ENCODE assay signal across 1 cellular context in the genomic region with DNA sequence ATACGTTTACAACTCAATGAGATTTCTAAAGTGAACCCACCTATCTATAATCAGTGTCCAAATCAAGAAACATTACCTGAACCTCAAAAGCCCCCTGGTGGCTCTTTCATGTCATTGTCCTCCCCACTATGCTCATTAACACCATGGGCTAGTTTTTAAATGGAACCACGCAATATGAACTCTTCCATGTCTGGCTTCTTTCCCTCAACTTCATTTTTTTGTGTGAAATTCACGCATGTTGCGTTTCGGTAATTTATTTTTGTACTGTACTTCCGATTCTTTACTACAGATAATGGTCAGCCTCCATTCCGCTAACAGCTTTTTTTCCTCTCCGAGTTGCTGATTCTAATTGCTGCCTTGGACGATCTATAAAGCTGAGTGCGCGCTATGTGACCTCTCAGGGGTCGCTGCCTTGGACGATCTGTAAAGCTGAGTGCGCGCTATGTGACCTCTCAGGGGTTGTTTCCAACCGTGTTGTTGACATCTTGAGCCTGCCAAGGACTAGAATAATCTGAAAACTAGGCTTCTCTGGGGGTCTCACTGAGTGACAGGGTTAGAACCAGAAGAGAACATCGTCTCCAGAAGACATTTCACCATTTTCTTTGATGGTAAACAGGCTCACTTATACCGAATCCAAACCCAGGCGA.
TF ChIP-seq lines count a peak whose summit lies in the region.

No MANE protein-coding gene starts in this region.

TF ChIP-seq in K562, 482 proteins besides CTCF, POLR2A, EP300 and RAD21 (continued from another document and continues in another):
- TF ChIP-seq, protein P1, sequence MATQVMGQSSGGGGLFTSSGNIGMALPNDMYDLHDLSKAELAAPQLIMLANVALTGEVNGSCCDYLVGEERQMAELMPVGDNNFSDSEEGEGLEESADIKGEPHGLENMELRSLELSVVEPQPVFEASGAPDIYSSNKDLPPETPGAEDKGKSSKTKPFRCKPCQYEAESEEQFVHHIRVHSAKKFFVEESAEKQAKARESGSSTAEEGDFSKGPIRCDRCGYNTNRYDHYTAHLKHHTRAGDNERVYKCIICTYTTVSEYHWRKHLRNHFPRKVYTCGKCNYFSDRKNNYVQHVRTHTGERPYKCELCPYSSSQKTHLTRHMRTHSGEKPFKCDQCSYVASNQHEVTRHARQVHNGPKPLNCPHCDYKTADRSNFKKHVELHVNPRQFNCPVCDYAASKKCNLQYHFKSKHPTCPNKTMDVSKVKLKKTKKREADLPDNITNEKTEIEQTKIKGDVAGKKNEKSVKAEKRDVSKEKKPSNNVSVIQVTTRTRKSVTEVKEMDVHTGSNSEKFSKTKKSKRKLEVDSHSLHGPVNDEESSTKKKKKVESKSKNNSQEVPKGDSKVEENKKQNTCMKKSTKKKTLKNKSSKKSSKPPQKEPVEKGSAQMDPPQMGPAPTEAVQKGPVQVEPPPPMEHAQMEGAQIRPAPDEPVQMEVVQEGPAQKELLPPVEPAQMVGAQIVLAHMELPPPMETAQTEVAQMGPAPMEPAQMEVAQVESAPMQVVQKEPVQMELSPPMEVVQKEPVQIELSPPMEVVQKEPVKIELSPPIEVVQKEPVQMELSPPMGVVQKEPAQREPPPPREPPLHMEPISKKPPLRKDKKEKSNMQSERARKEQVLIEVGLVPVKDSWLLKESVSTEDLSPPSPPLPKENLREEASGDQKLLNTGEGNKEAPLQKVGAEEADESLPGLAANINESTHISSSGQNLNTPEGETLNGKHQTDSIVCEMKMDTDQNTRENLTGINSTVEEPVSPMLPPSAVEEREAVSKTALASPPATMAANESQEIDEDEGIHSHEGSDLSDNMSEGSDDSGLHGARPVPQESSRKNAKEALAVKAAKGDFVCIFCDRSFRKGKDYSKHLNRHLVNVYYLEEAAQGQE (CRISPR knock-in tag; IDR thresholded peaks at IDR 0.05; ENCODE audit: low read depth), result no peak
- peak; percentile 11 for TF ChIP-seq SMAD1 (IDR thresholded peaks at IDR 0.05; ENCODE audit: low read depth, low read length, partially characterized antibody)
- TF ChIP-seq ZNF143 (CRISPR knock-in tag; IDR thresholded peaks at IDR 0.05), result 0 out of 2 replicates have a peak, but pooled peaks have one; percentile 40
- no peak for TF ChIP-seq NFXL1 (CRISPR knock-in tag; IDR thresholded peaks at IDR 0.05)
- TF ChIP-seq CBFA2T3 (IDR thresholded peaks at IDR 0.05), result no peak
- no peak for TF ChIP-seq RBM14 (IDR thresholded peaks at IDR 0.05; ENCODE audit: borderline replicate concordance, insufficient read depth, low read depth, low read length)
- TF ChIP-seq CHD1 (IDR thresholded peaks at IDR 0.05; ENCODE audit: low read length), result peak; percentile 52
- TF ChIP-seq GABPB2 (CRISPR knock-in tag; conservative IDR thresholded peaks at IDR 0.05), result no peak
- TF ChIP-seq, protein P2, sequence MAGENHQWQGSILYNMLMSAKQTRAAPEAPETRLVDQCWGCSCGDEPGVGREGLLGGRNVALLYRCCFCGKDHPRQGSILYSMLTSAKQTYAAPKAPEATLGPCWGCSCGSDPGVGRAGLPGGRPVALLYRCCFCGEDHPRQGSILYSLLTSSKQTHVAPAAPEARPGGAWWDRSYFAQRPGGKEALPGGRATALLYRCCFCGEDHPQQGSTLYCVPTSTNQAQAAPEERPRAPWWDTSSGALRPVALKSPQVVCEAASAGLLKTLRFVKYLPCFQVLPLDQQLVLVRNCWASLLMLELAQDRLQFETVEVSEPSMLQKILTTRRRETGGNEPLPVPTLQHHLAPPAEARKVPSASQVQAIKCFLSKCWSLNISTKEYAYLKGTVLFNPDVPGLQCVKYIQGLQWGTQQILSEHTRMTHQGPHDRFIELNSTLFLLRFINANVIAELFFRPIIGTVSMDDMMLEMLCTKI (IDR thresholded peaks at IDR 0.05; ENCODE audit: partially characterized antibody), result no peak
- TF ChIP-seq ERF (CRISPR knock-in tag; IDR thresholded peaks at IDR 0.05), result 0 out of 2 replicates have a peak, but pooled peaks have one; percentile 37
- TF ChIP-seq STAT5B (CRISPR knock-in tag; IDR thresholded peaks at IDR 0.05), result no peak
- TF ChIP-seq, protein P3, sequence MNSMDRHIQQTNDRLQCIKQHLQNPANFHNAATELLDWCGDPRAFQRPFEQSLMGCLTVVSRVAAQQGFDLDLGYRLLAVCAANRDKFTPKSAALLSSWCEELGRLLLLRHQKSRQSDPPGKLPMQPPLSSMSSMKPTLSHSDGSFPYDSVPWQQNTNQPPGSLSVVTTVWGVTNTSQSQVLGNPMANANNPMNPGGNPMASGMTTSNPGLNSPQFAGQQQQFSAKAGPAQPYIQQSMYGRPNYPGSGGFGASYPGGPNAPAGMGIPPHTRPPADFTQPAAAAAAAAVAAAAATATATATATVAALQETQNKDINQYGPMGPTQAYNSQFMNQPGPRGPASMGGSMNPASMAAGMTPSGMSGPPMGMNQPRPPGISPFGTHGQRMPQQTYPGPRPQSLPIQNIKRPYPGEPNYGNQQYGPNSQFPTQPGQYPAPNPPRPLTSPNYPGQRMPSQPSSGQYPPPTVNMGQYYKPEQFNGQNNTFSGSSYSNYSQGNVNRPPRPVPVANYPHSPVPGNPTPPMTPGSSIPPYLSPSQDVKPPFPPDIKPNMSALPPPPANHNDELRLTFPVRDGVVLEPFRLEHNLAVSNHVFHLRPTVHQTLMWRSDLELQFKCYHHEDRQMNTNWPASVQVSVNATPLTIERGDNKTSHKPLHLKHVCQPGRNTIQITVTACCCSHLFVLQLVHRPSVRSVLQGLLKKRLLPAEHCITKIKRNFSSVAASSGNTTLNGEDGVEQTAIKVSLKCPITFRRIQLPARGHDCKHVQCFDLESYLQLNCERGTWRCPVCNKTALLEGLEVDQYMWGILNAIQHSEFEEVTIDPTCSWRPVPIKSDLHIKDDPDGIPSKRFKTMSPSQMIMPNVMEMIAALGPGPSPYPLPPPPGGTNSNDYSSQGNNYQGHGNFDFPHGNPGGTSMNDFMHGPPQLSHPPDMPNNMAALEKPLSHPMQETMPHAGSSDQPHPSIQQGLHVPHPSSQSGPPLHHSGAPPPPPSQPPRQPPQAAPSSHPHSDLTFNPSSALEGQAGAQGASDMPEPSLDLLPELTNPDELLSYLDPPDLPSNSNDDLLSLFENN (IDR thresholded peaks at IDR 0.05; ENCODE audit: low read depth in 2 of 2, low read length in 2 of 2), result no peak
- TF ChIP-seq, protein P4, sequence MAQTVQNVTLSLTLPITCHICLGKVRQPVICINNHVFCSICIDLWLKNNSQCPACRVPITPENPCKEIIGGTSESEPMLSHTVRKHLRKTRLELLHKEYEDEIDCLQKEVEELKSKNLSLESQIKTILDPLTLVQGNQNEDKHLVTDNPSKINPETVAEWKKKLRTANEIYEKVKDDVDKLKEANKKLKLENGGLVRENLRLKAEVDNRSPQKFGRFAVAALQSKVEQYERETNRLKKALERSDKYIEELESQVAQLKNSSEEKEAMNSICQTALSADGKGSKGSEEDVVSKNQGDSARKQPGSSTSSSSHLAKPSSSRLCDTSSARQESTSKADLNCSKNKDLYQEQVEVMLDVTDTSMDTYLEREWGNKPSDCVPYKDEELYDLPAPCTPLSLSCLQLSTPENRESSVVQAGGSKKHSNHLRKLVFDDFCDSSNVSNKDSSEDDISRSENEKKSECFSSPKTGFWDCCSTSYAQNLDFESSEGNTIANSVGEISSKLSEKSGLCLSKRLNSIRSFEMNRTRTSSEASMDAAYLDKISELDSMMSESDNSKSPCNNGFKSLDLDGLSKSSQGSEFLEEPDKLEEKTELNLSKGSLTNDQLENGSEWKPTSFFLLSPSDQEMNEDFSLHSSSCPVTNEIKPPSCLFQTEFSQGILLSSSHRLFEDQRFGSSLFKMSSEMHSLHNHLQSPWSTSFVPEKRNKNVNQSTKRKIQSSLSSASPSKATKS (CRISPR knock-in tag; IDR thresholded peaks at IDR 0.05), result no peak
- TF ChIP-seq ZNF263 (CRISPR knock-in tag; IDR thresholded peaks at IDR 0.05; ENCODE audit: borderline replicate concordance), result no peak
- no peak; the same call in 1 of the 2 replicates for TF ChIP-seq ZNF583 (CRISPR knock-in tag; IDR thresholded peaks at IDR 0.05)
- 0 out of 2 replicates have a peak, but pooled peaks have one; percentile 54 for TF ChIP-seq ZBTB7A (IDR thresholded peaks at IDR 0.05; ENCODE audit: borderline replicate concordance, control insufficient read depth, low read depth, low read length)
- TF ChIP-seq, protein P5, sequence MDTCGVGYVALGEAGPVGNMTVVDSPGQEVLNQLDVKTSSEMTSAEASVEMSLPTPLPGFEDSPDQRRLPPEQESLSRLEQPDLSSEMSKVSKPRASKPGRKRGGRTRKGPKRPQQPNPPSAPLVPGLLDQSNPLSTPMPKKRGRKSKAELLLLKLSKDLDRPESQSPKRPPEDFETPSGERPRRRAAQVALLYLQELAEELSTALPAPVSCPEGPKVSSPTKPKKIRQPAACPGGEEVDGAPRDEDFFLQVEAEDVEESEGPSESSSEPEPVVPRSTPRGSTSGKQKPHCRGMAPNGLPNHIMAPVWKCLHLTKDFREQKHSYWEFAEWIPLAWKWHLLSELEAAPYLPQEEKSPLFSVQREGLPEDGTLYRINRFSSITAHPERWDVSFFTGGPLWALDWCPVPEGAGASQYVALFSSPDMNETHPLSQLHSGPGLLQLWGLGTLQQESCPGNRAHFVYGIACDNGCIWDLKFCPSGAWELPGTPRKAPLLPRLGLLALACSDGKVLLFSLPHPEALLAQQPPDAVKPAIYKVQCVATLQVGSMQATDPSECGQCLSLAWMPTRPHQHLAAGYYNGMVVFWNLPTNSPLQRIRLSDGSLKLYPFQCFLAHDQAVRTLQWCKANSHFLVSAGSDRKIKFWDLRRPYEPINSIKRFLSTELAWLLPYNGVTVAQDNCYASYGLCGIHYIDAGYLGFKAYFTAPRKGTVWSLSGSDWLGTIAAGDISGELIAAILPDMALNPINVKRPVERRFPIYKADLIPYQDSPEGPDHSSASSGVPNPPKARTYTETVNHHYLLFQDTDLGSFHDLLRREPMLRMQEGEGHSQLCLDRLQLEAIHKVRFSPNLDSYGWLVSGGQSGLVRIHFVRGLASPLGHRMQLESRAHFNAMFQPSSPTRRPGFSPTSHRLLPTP (IDR thresholded peaks at IDR 0.05; ENCODE audit: borderline replicate concordance, extremely low read depth, insufficient read length), result no peak
- 0 out of 2 replicates have a peak, but pooled peaks have one; percentile 37 for TF ChIP-seq SLC30A9 (CRISPR knock-in tag; IDR thresholded peaks at IDR 0.05)
- TF ChIP-seq IRF2 (CRISPR knock-in tag; IDR thresholded peaks at IDR 0.05), result no peak
- 0 out of 2 replicates have a peak, but pooled peaks have one; percentile 60 for TF ChIP-seq HDAC8 (tag; IDR thresholded peaks at IDR 0.05)
- TF ChIP-seq DPF2 (IDR thresholded peaks at IDR 0.05), result 0 out of 2 replicates have a peak, but pooled peaks have one; percentile 10
- TF ChIP-seq, protein P6, sequence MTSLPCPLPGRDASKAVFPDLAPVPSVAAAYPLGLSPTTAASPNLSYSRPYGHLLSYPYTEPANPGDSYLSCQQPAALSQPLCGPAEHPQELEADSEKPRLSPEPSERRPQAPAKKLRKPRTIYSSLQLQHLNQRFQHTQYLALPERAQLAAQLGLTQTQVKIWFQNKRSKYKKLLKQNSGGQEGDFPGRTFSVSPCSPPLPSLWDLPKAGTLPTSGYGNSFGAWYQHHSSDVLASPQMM (CRISPR knock-in tag; IDR thresholded peaks at IDR 0.05), result no peak
- TF ChIP-seq, protein P7, sequence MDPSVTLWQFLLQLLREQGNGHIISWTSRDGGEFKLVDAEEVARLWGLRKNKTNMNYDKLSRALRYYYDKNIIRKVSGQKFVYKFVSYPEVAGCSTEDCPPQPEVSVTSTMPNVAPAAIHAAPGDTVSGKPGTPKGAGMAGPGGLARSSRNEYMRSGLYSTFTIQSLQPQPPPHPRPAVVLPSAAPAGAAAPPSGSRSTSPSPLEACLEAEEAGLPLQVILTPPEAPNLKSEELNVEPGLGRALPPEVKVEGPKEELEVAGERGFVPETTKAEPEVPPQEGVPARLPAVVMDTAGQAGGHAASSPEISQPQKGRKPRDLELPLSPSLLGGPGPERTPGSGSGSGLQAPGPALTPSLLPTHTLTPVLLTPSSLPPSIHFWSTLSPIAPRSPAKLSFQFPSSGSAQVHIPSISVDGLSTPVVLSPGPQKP (CRISPR knock-in tag; IDR thresholded peaks at IDR 0.05), result no peak
- no peak for TF ChIP-seq ZNF274 (IDR thresholded peaks at IDR 0.05; ENCODE audit: borderline replicate concordance, low read depth, low read length)
- no peak; the same call in 1 of the 2 replicates for TF ChIP-seq ETV1 (tag; conservative IDR thresholded peaks at IDR 0.05; ENCODE audit: low read depth)
- TF ChIP-seq RB1 (IDR thresholded peaks at IDR 0.05; ENCODE audit: low read depth), result no peak; the same call in 1 of the 2 replicates
- no peak for TF ChIP-seq ZNF24 (IDR thresholded peaks at IDR 0.05)
- TF ChIP-seq, protein P8, sequence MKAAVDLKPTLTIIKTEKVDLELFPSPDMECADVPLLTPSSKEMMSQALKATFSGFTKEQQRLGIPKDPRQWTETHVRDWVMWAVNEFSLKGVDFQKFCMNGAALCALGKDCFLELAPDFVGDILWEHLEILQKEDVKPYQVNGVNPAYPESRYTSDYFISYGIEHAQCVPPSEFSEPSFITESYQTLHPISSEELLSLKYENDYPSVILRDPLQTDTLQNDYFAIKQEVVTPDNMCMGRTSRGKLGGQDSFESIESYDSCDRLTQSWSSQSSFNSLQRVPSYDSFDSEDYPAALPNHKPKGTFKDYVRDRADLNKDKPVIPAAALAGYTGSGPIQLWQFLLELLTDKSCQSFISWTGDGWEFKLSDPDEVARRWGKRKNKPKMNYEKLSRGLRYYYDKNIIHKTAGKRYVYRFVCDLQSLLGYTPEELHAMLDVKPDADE (conservative IDR thresholded peaks at IDR 0.05; ENCODE audit: control insufficient read depth, low read depth, low read length), result no peak
- TF ChIP-seq PML (IDR thresholded peaks at IDR 0.05; ENCODE audit: low read length), result no peak; the same call in 1 of the 2 replicates
- TF ChIP-seq ZNF766 (CRISPR knock-in tag; conservative IDR thresholded peaks at IDR 0.05), result peak; percentile 92
- no peak for TF ChIP-seq ZNF3 (CRISPR knock-in tag; IDR thresholded peaks at IDR 0.05)
- 0 out of 2 replicates have a peak, but pooled peaks have one; percentile 33 for TF ChIP-seq POLR2AphosphoS5 (IDR thresholded peaks at IDR 0.05; ENCODE audit: control insufficient read depth, insufficient read depth, low read depth, low read length)
- peak; percentile 46; the same call in 1 of the 2 replicates for TF ChIP-seq OTX1 (CRISPR knock-in tag; IDR thresholded peaks at IDR 0.05)
